In genomic region chr4:54096563-54096962, GRCh38 we compare ENCODE assay signal across 1 cellular context.
TF ChIP-seq lines count a peak whose summit lies in the region.

No MANE protein-coding gene starts in this region.

TF ChIP-seq in HepG2, 621 proteins besides CTCF, POLR2A, EP300 and RAD21:
- no peak for TF ChIP-seq ZNF18 (CRISPR knock-in tag; IDR thresholded peaks at IDR 0.05; ENCODE audit: insufficient replicate concordance)
- TF ChIP-seq ZNF251 (CRISPR knock-in tag; IDR thresholded peaks at IDR 0.05), result no peak
- no peak for TF ChIP-seq ZNF530 (CRISPR knock-in tag; IDR thresholded peaks at IDR 0.05; ENCODE audit: low read depth)
- no peak for TF ChIP-seq IRF2 (CRISPR knock-in tag; IDR thresholded peaks at IDR 0.05)
- no peak for TF ChIP-seq FOXP4 (CRISPR knock-in tag; IDR thresholded peaks at IDR 0.05)
- no peak for TF ChIP-seq ZHX2 (IDR thresholded peaks at IDR 0.05; ENCODE audit: low read depth)
- TF ChIP-seq ZHX2 (CRISPR knock-in tag; IDR thresholded peaks at IDR 0.05; ENCODE audit: borderline replicate concordance), result no peak
- no peak for TF ChIP-seq ZNF275 (CRISPR knock-in tag; IDR thresholded peaks at IDR 0.05; ENCODE audit: borderline replicate concordance)
- no peak for TF ChIP-seq FOXK2 (IDR thresholded peaks at IDR 0.05)
- TF ChIP-seq ZNF770 (CRISPR knock-in tag; IDR thresholded peaks at IDR 0.05), result no peak
- no peak for TF ChIP-seq MED1 (CRISPR knock-in tag; IDR thresholded peaks at IDR 0.05)
- no peak for TF ChIP-seq ZMYM4 (CRISPR knock-in tag; IDR thresholded peaks at IDR 0.05)
- no peak for TF ChIP-seq PREB (CRISPR knock-in tag; IDR thresholded peaks at IDR 0.05)
